In the genomic region with DNA sequence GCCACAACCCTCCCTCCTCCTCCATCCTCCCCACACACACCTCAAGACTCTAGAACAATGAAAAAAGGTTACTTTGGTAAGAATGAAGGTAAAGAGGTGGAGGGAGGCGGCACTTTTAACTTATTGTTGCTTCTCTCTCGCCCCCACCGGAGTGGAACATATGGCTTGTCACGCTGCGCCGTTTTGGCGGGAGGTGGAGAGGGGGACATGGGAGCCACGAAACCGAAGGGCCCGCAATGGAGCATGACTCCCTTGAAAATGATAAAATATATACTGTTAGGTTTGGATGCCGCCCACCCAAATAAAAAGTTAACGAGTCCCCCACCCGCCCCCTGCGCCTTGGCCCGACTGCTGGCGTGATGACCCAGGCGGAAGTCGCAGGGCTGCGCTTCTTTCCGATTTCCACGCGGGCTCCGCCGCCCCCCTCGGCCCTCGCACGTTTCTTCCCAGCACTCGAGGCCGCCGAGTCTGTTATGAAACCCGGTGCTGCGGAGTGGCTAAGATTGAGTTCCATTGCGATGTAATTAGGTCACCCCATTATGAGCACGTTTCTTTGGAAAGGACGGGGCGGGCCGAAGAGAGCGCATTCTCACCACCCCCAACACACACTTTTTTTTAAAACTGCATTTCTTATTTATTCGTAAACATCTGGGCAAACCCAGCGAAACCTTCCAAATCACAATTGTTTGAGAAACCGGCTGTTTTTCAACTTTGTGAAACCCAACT, we compare ENCODE assay signal across 1 cellular context.
TF ChIP-seq lines count a peak whose summit lies in the region.

No MANE protein-coding gene starts in this region.

TF ChIP-seq in HepG2, 621 proteins besides CTCF, POLR2A, EP300 and RAD21 (continued from another document and continues in another):
- 0 out of 2 replicates have a peak, but pooled peaks have one; percentile 47 for TF ChIP-seq ZBTB43 (CRISPR knock-in tag; conservative IDR thresholded peaks at IDR 0.05)
- TF ChIP-seq ZNF225 (CRISPR knock-in tag; IDR thresholded peaks at IDR 0.05): no peak
- TF ChIP-seq ZNF331 (CRISPR knock-in tag; IDR thresholded peaks at IDR 0.05): peak; percentile 56; the same call in 1 of the 2 replicates
- 0 out of 2 replicates have a peak, but pooled peaks have one; percentile 36 for TF ChIP-seq POLR2AphosphoS2 (IDR thresholded peaks at IDR 0.05; ENCODE audit: low read depth, low read length)
- TF ChIP-seq HIVEP1 (CRISPR knock-in tag; IDR thresholded peaks at IDR 0.05): peak; percentile 29; the same call in 1 of the 2 replicates
- TF ChIP-seq, protein P1, sequence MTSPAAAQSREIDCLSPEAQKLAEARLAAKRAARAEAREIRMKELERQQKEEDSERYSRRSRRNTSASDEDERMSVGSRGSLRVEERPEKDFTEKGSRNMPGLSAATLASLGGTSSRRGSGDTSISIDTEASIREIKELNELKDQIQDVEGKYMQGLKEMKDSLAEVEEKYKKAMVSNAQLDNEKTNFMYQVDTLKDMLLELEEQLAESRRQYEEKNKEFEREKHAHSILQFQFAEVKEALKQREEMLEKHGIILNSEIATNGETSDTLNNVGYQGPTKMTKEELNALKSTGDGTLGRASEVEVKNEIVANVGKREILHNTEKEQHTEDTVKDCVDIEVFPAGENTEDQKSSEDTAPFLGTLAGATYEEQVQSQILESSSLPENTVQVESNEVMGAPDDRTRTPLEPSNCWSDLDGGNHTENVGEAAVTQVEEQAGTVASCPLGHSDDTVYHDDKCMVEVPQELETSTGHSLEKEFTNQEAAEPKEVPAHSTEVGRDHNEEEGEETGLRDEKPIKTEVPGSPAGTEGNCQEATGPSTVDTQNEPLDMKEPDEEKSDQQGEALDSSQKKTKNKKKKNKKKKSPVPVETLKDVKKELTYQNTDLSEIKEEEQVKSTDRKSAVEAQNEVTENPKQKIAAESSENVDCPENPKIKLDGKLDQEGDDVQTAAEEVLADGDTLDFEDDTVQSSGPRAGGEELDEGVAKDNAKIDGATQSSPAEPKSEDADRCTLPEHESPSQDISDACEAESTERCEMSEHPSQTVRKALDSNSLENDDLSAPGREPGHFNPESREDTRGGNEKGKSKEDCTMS (CRISPR knock-in tag; conservative IDR thresholded peaks at IDR 0.05): no peak
- no peak for TF ChIP-seq EHMT2 (IDR thresholded peaks at IDR 0.05; ENCODE audit: borderline replicate concordance, low read depth, low read length)
- TF ChIP-seq, protein P2, sequence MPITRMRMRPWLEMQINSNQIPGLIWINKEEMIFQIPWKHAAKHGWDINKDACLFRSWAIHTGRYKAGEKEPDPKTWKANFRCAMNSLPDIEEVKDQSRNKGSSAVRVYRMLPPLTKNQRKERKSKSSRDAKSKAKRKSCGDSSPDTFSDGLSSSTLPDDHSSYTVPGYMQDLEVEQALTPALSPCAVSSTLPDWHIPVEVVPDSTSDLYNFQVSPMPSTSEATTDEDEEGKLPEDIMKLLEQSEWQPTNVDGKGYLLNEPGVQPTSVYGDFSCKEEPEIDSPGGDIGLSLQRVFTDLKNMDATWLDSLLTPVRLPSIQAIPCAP (CRISPR knock-in tag; IDR thresholded peaks at IDR 0.05; ENCODE audit: low read depth): no peak
- peak; percentile 52; the same call in 1 of the 2 replicates for TF ChIP-seq MED13 (CRISPR knock-in tag; IDR thresholded peaks at IDR 0.05)
- TF ChIP-seq ZNF20 (CRISPR knock-in tag; IDR thresholded peaks at IDR 0.05): no peak
- no peak for TF ChIP-seq ZFP37 (CRISPR knock-in tag; IDR thresholded peaks at IDR 0.05; ENCODE audit: borderline replicate concordance)
- no peak for TF ChIP-seq SP1 (IDR thresholded peaks at IDR 0.05)
- no peak for TF ChIP-seq SP1 (CRISPR knock-in tag; IDR thresholded peaks at IDR 0.05)
- TF ChIP-seq ZNF703 (CRISPR knock-in tag; IDR thresholded peaks at IDR 0.05; ENCODE audit: borderline replicate concordance): no peak
- no peak for TF ChIP-seq ZZZ3 (CRISPR knock-in tag; IDR thresholded peaks at IDR 0.05; ENCODE audit: borderline replicate concordance)
- TF ChIP-seq KDM5A (IDR thresholded peaks at IDR 0.05; ENCODE audit: borderline replicate concordance, low read length): no peak; the same call in 1 of the 2 replicates
- TF ChIP-seq ZNF644 (CRISPR knock-in tag; IDR thresholded peaks at IDR 0.05; ENCODE audit: low read depth): no peak
- TF ChIP-seq SMC3 (IDR thresholded peaks at IDR 0.05; ENCODE audit: low read length): no peak
- TF ChIP-seq MXD4 (CRISPR knock-in tag; IDR thresholded peaks at IDR 0.05): no peak; the same call in 1 of the 2 replicates
- no peak for TF ChIP-seq ZNF570 (CRISPR knock-in tag; IDR thresholded peaks at IDR 0.05; ENCODE audit: borderline replicate concordance)
- no peak; the same call in 1 of the 2 replicates for TF ChIP-seq FOXO1 (CRISPR knock-in tag; IDR thresholded peaks at IDR 0.05)
- TF ChIP-seq ONECUT2 (CRISPR knock-in tag; IDR thresholded peaks at IDR 0.05): no peak
- TF ChIP-seq ZNF557 (CRISPR knock-in tag; IDR thresholded peaks at IDR 0.05): 0 out of 2 replicates have a peak, but pooled peaks have one; percentile 13
- TF ChIP-seq, protein P3, sequence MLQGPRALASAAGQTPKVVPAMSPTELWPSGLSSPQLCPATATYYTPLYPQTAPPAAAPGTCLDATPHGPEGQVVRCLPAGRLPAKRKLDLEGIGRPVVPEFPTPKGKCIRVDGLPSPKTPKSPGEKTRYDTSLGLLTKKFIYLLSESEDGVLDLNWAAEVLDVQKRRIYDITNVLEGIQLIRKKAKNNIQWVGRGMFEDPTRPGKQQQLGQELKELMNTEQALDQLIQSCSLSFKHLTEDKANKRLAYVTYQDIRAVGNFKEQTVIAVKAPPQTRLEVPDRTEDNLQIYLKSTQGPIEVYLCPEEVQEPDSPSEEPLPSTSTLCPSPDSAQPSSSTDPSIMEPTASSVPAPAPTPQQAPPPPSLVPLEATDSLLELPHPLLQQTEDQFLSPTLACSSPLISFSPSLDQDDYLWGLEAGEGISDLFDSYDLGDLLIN (CRISPR knock-in tag; IDR thresholded peaks at IDR 0.05; ENCODE audit: borderline replicate concordance): no peak
- TF ChIP-seq CHD4 (IDR thresholded peaks at IDR 0.05; ENCODE audit: borderline replicate concordance, low read length): no peak
- TF ChIP-seq ZNF672 (CRISPR knock-in tag; IDR thresholded peaks at IDR 0.05): no peak
- TF ChIP-seq MIER3 (CRISPR knock-in tag; IDR thresholded peaks at IDR 0.05; ENCODE audit: borderline replicate concordance): no peak
- TF ChIP-seq DZIP1 (CRISPR knock-in tag; IDR thresholded peaks at IDR 0.05): no peak
- no peak for TF ChIP-seq ADNP (CRISPR knock-in tag; IDR thresholded peaks at IDR 0.05)
- peak; percentile 60; the same call in 1 of the 2 replicates for TF ChIP-seq SSRP1 (CRISPR knock-in tag; IDR thresholded peaks at IDR 0.05)
- no peak for TF ChIP-seq ZNF660 (CRISPR knock-in tag; IDR thresholded peaks at IDR 0.05; ENCODE audit: borderline replicate concordance, low read depth)
- peak; percentile 70 for TF ChIP-seq POLR2AphosphoS5 (IDR thresholded peaks at IDR 0.05; ENCODE audit: low read depth, low read length)
- no peak for TF ChIP-seq ISX (CRISPR knock-in tag; conservative IDR thresholded peaks at IDR 0.05)
- TF ChIP-seq ZNF446 (CRISPR knock-in tag; IDR thresholded peaks at IDR 0.05): no peak; the same call in 1 of the 2 replicates
- TF ChIP-seq ZSCAN25 (CRISPR knock-in tag; IDR thresholded peaks at IDR 0.05): no peak
- TF ChIP-seq DNMT3B (CRISPR knock-in tag; conservative IDR thresholded peaks at IDR 0.05): no peak
- TF ChIP-seq ZBTB42 (CRISPR knock-in tag; IDR thresholded peaks at IDR 0.05): no peak
- peak; percentile 32 for TF ChIP-seq CBX1 (IDR thresholded peaks at IDR 0.05; ENCODE audit: low read depth)
- peak; percentile 55; the same call in 1 of the 2 replicates for TF ChIP-seq MEIS2 (CRISPR knock-in tag; IDR thresholded peaks at IDR 0.05)
- no peak for TF ChIP-seq ATF1 (CRISPR knock-in tag; IDR thresholded peaks at IDR 0.05)
- no peak for TF ChIP-seq HCFC1 (IDR thresholded peaks at IDR 0.05; ENCODE audit: low read depth, low read length)
- TF ChIP-seq GABPA (IDR thresholded peaks at IDR 0.05; ENCODE audit: low read depth, low read length): 0 out of 2 replicates have a peak, but pooled peaks have one; percentile 30
- TF ChIP-seq GABPA (CRISPR knock-in tag; IDR thresholded peaks at IDR 0.05; ENCODE audit: low read depth): peak; percentile 55; the same call in 1 of the 2 replicates
- TF ChIP-seq, protein P4, sequence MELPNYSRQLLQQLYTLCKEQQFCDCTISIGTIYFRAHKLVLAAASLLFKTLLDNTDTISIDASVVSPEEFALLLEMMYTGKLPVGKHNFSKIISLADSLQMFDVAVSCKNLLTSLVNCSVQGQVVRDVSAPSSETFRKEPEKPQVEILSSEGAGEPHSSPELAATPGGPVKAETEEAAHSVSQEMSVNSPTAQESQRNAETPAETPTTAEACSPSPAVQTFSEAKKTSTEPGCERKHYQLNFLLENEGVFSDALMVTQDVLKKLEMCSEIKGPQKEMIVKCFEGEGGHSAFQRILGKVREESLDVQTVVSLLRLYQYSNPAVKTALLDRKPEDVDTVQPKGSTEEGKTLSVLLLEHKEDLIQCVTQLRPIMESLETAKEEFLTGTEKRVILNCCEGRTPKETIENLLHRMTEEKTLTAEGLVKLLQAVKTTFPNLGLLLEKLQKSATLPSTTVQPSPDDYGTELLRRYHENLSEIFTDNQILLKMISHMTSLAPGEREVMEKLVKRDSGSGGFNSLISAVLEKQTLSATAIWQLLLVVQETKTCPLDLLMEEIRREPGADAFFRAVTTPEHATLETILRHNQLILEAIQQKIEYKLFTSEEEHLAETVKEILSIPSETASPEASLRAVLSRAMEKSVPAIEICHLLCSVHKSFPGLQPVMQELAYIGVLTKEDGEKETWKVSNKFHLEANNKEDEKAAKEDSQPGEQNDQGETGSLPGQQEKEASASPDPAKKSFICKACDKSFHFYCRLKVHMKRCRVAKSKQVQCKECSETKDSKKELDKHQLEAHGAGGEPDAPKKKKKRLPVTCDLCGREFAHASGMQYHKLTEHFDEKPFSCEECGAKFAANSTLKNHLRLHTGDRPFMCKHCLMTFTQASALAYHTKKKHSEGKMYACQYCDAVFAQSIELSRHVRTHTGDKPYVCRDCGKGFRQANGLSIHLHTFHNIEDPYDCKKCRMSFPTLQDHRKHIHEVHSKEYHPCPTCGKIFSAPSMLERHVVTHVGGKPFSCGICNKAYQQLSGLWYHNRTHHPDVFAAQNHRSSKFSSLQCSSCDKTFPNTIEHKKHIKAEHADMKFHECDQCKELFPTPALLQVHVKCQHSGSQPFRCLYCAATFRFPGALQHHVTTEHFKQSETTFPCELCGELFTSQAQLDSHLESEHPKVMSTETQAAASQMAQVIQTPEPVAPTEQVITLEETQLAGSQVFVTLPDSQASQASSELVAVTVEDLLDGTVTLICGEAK (IDR thresholded peaks at IDR 0.05): no peak
- TF ChIP-seq, protein P4 (CRISPR knock-in tag; IDR thresholded peaks at IDR 0.05): 0 out of 2 replicates have a peak, but pooled peaks have one; percentile 62
- no peak for TF ChIP-seq KDM4B (CRISPR knock-in tag; IDR thresholded peaks at IDR 0.05)
- TF ChIP-seq SIX4 (CRISPR knock-in tag; IDR thresholded peaks at IDR 0.05): no peak
- no peak for TF ChIP-seq MYNN (CRISPR knock-in tag; IDR thresholded peaks at IDR 0.05; ENCODE audit: low read depth)
